Comparison of ENCODE assay signal across 9 cellular contexts in genomic region chr5:148998174-148998797, GRCh38.
DNase-seq lines count a peak whose midpoint lies in the region; ATAC-seq and TF ChIP-seq lines count a peak whose summit lies in the region.
"Had no signal": no experiment of that assay in that cellular context is flagged by ENCODE, and none has a peak within 500 bp of the region (broad histone marks: within the 10 kb centered on the region; RNA-seq: fewer than 3 reads in every experiment).

No MANE protein-coding gene starts in this region.

- H3K9ac ChIP-seq in HCT116 (ENCODE audit: low read length) = no peak overlapping the region

- RAD21 ChIA-PET in HCT116 (lab: Charles Lee; ENCODE audit: low non-redundant PET in 1 of 2, low total read pairs in 2 of 2, uncharacterized antibody in 2 of 2, unreplicated experiment in 2 of 2) = interaction anchor here in 1 of 2 experiments (1.2 kb wide), 1 partner anchor 116 kb away, joined by 3 read pairs; no protein-coding TSS in a partner anchor

- POLR2A ChIA-PET in HCT116 (lab: Charles Lee) = no interaction called here

- no peak for TF ChIP-seq POLR2A in HCT116 (IDR thresholded peaks at IDR 0.05; ENCODE audit: borderline replicate concordance, extremely low read depth, insufficient read depth, insufficient read length)
- TF ChIP-seq POLR2A in stomach (IDR thresholded peaks at IDR 0.05) = no peak

- H3K9me3 ChIP-seq in HCT116 (ENCODE audit: control insufficient read depth in 1 of 2, insufficient read depth in 1 of 2, low read depth in 1 of 2, low read length in 2 of 2) = no peaks in the 10 kb centered on the region
- no peaks in the 10 kb centered on the region for H3K9me3 ChIP-seq in stomach
- H3K9me3 ChIP-seq: HAP-1 had no signal

- H3K36me3 ChIP-seq in HCT116 (ENCODE audit: control insufficient read depth in 1 of 2, insufficient read depth in 2 of 2, low read length in 2 of 2) (no peaks in the 10 kb centered on the region), stomach (no peaks in the 10 kb centered on the region)
- H3K36me3 ChIP-seq: HAP-1 had no signal

- no TSS peak for BruUV-seq in HCT116 (replicated peaks; lab: Mats Ljungman, UMichigan)

- H3K79me2 ChIP-seq in HCT116 (ENCODE audit: insufficient read depth, low read length) = no peaks in the 10 kb centered on the region

- H3K27me3 Mint-ChIP-seq in activated naive CD4-positive, alpha-beta T cell treated with anti-CD3 and anti-CD28 coated beads, Interleukin-2, amount 10 ng/mL, durations not matched to agents 7 days and 5 days = peaks cover 18% of the 10 kb centered on the region

- TF ChIP-seq RAD21 in HCT116 (IDR thresholded peaks at IDR 0.05; ENCODE audit: low read depth) = peak; percentile 91

- no peaks in the 10 kb centered on the region for H3K4me1 Mint-ChIP-seq in activated naive CD4-positive, alpha-beta T cell treated with anti-CD3 and anti-CD28 coated beads, Interleukin-2, amount 10 ng/mL, durations not matched to agents 7 days and 5 days

- H3K9me2 ChIP-seq in HCT116 (ENCODE audit: insufficient read depth) = no peaks in the 10 kb centered on the region; the same call in 1 of the 2 replicates

- DNase-seq in activated naive CD4-positive, alpha-beta T cell treated with anti-CD3 and anti-CD28 coated beads, Interleukin-2, amount 10 ng/mL, durations not matched to agents 7 days and 5 days = peak; percentile 35
- DNase-seq in activated naive CD4-positive, alpha-beta T cell treated with anti-CD3 and anti-CD28 coated beads, Interleukin-2, amount 50 U/mL, for 16 hours = no peak
- peak; percentile 63 for DNase-seq in HCT116 (ENCODE audit: low read depth, low spot score)
- DNase-seq in NCI-H2227 treated with DMSO at 0.1 percent for 48 hours (lab: John Stamatoyannopoulos, UW) = peak; percentile 0
- DNase-seq in amniotic epithelial cell (ENCODE audit: low read depth) = peak; percentile 57
- peak; percentile 41 for DNase-seq in iPS-NIHi11 (ENCODE audit: low spot score)
- DNase-seq in stomach = no peak
- DNase-seq in stimulated activated CD8-positive, alpha-beta memory T cell treated with anti-CD3 and anti-CD28 coated beads, Interleukin-4, amount 100 ng/mL, for 48 hours = no peak

- TF ChIP-seq EP300 in stomach (IDR thresholded peaks at IDR 0.05) = no peak

- H3K4me3 ChIP-seq in HCT116 (replicated peaks in 1 of 2; ENCODE audit: low read depth in 1 of 2, low read length in 2 of 2) (no peak overlapping the region), stomach (no peak overlapping the region)
- H3K4me3 ChIP-seq: HAP-1 had no signal

- TF ChIP-seq CTCF in HCT116 (IDR thresholded peaks at IDR 0.05 in 2 of 3, conservative IDR thresholded peaks at IDR 0.05 in 1 of 3; ENCODE audit: borderline replicate concordance in 1 of 3, insufficient read depth in 1 of 3, low read depth in 2 of 3, low read length in 2 of 3) = peak; percentile 63 to 81 (median 80)
- TF ChIP-seq CTCF in stomach (IDR thresholded peaks at IDR 0.05) = peak in 5 of 7 experiments; percentile 40 to 63 (median 52)

- ATAC-seq in HCT116 = peak; percentile 82

- H3K27ac Mint-ChIP-seq in activated naive CD4-positive, alpha-beta T cell treated with anti-CD3 and anti-CD28 coated beads, Interleukin-2, amount 10 ng/mL, durations not matched to agents 7 days and 5 days = no peak overlapping the region

- H3K27ac ChIP-seq in HCT116 (ENCODE audit: low read depth, low read length) = no peak overlapping the region
- H3K27ac ChIP-seq in stomach = no peak overlapping the region

- no peak overlapping the region for H3K4me2 ChIP-seq in HCT116 (ENCODE audit: low read length)

- H3K4me1 ChIP-seq in HCT116 (ENCODE audit: control insufficient read depth in 1 of 2, insufficient read depth in 2 of 2, low read length in 2 of 2) (peaks cover 8 to 20% of the 10 kb centered on the region in 2 experiments), stomach (peaks cover 0 to 39% (median 3%) of the 10 kb centered on the region in 4 donors)
- H3K4me1 ChIP-seq: HAP-1 had no signal

- no peak overlapping the region for H3K4me3 Mint-ChIP-seq in activated naive CD4-positive, alpha-beta T cell treated with anti-CD3 and anti-CD28 coated beads, Interleukin-2, amount 10 ng/mL, durations not matched to agents 7 days and 5 days

- intact Hi-C loops in HCT116 (cut with micrococcal nuclease) = loop anchor here (1.0 to 5.0 kb wide), 4 partner anchors 86 to 265 kb away; no protein-coding TSS in a partner anchor
- intact Hi-C loops in stomach (cut with DNase I; ENCODE audit: low total_unique reads) = no loop called here

- no peaks in the 10 kb centered on the region for H3K27me3 ChIP-seq in HCT116 (ENCODE audit: insufficient read depth, low read length)
- no peaks in the 10 kb centered on the region for H3K27me3 ChIP-seq in stomach

- no peak overlapping the region for H2AFZ ChIP-seq in HCT116 (ENCODE audit: low read depth, low read length, poor library complexity, severe bottlenecking)

- no peaks in the 10 kb centered on the region for H4K20me1 ChIP-seq in HCT116 (ENCODE audit: insufficient read depth)

- CTCF ChIA-PET in activated naive CD4-positive, alpha-beta T cell treated with anti-CD3 and anti-CD28 coated beads, Interleukin-2, amount 10 ng/mL, durations not matched to agents 7 days and 5 days (lab: Charles Lee) = interaction anchor here (1.0 to 3.3 kb wide), 7 partner anchors 9 to 272 kb away, joined by 3 to 15 read pairs (median 6); no protein-coding TSS in a partner anchor
- CTCF ChIA-PET in HCT116 (lab: Charles Lee) = interaction anchor here (0.9 to 3.4 kb wide), 8 partner anchors 15 to 267 kb away, joined by 3 to 13 read pairs (median 3); no protein-coding TSS in a partner anchor

- WGBS in stomach, 5 donors = 47 to 56% (median 51%) methylated on average over 6 of the region's 6 CpGs

- no peaks in the 10 kb centered on the region for H3K9me3 Mint-ChIP-seq in activated naive CD4-positive, alpha-beta T cell treated with anti-CD3 and anti-CD28 coated beads, Interleukin-2, amount 10 ng/mL, durations not matched to agents 7 days and 5 days

- H3K36me3 Mint-ChIP-seq in activated naive CD4-positive, alpha-beta T cell treated with anti-CD3 and anti-CD28 coated beads, Interleukin-2, amount 10 ng/mL, durations not matched to agents 7 days and 5 days = no peaks in the 10 kb centered on the region

TF ChIP-seq in HCT116, 20 proteins besides CTCF, POLR2A, EP300 and RAD21:
- TF ChIP-seq MAX (IDR thresholded peaks at IDR 0.05) (peak; percentile 23; the same call in 1 of the 2 replicates), EZH2phosphoT487 (IDR thresholded peaks at IDR 0.05; ENCODE audit: borderline replicate concordance) (no peak)

Comparison
In these comparisons a context has a peak if more than half of its experiments do, and no peak if none do; other contexts are left out.
1. DNase-seq: peak in activated naive CD4-positive, alpha-beta T cell treated with anti-CD3 and anti-CD28 coated beads, Interleukin-2, amount 10 ng/mL, durations not matched to agents 7 days and 5 days (single experiment), HCT116 (single experiment), NCI-H2227 treated with DMSO at 0.1 percent for 48 hours (single experiment), amniotic epithelial cell (single experiment) and iPS-NIHi11 (single experiment); none in activated naive CD4-positive, alpha-beta T cell treated with anti-CD3 and anti-CD28 coated beads, Interleukin-2, amount 50 U/mL, for 16 hours (single experiment), stomach (single experiment) and stimulated activated CD8-positive, alpha-beta memory T cell treated with anti-CD3 and anti-CD28 coated beads, Interleukin-4, amount 100 ng/mL, for 48 hours (single experiment).